ENCODE assay signal across 12 cellular contexts in genomic region chr17:49024523-49024922, GRCh38. TPM values are rescaled to one million over a fixed set of nuclear protein-coding genes. Genes with fewer than 3 reads are reported as not detected.
A peak's percentile ranks its signal among the peaks of the same experiment; 100 is the strongest.
DNase-seq lines count a peak whose midpoint lies in the region; ATAC-seq and TF ChIP-seq lines count a peak whose summit lies in the region.
"Had no signal": no experiment of that assay in that cellular context is flagged by ENCODE, and none has a peak within 500 bp of the region (broad histone marks: within the 10 kb centered on the region; RNA-seq: fewer than 3 reads in every experiment).

No MANE protein-coding gene starts in this region.

- H3K9me3 ChIP-seq in SK-N-MC (ENCODE audit: low read depth, low read length) (no peaks in the 10 kb centered on the region), right cardiac atrium (ENCODE audit: control insufficient read depth, low read length) (no peaks in the 10 kb centered on the region)
- H3K9me3 ChIP-seq: BLaER1 treated with 17β-estradiol and CSF1 and Interleukin-3, amounts not matched to agents 10 nM and 100 nM had no signal

- 0 out of 2 replicates have a peak overlapping the region, but pooled peaks have one; percentile 6 for H3K4me3 ChIP-seq in GM23338
- no peak overlapping the region for H3K4me3 ChIP-seq in SK-N-MC
- no peak overlapping the region for H3K4me3 ChIP-seq in right cardiac atrium (ENCODE audit: low read length)
- H3K4me3 ChIP-seq: BLaER1 treated with 17β-estradiol and CSF1 and Interleukin-3, amounts not matched to agents 10 nM and 100 nM had no signal

- H3K27me3 ChIP-seq in GM23338 (ENCODE audit: insufficient read depth) (no peaks in the 10 kb centered on the region), right cardiac atrium (ENCODE audit: control insufficient read depth, insufficient read depth) (peaks cover 2% of the 10 kb centered on the region)
- H3K27me3 ChIP-seq: BLaER1 treated with 17β-estradiol and CSF1 and Interleukin-3, amounts not matched to agents 10 nM and 100 nM had no signal

- H3K4me3 Mint-ChIP-seq in GM23338, result 0 out of 3 replicates have a peak overlapping the region, but pooled peaks have one; percentile 12
- H3K4me3 Mint-ChIP-seq in mesothelial cell of epicardium, result no peak overlapping the region
- no peak overlapping the region for H3K4me3 Mint-ChIP-seq in type B pancreatic cell
- H3K4me3 Mint-ChIP-seq: CD4-positive, alpha-beta T cell had no signal

- H3F3A ChIP-seq in GM23338 (replicated peaks; ENCODE audit: low read depth), result peaks cover 60% of the 10 kb centered on the region

- peak overlapping the region; percentile 73; the same call in 1 of the 2 replicates for H3K4me2 ChIP-seq in GM23338
- H3K4me2 ChIP-seq: BLaER1 treated with 17β-estradiol and CSF1 and Interleukin-3, amounts not matched to agents 10 nM and 100 nM had no signal

- peaks cover 69% of the 10 kb centered on the region for H3K4me1 Mint-ChIP-seq in GM23338
- peaks cover 34% of the 10 kb centered on the region for H3K4me1 Mint-ChIP-seq in mesothelial cell of epicardium
- H3K4me1 Mint-ChIP-seq in type B pancreatic cell (ENCODE audit: unreplicated experiment), result peaks cover 32% of the 10 kb centered on the region

- peaks cover 92% of the 10 kb centered on the region for H3K79me2 ChIP-seq in GM23338 (replicated peaks; ENCODE audit: insufficient read depth)

- H4K20me1 ChIP-seq in GM23338 (replicated peaks; ENCODE audit: insufficient read depth), result peaks cover 33% of the 10 kb centered on the region
- H4K20me1 ChIP-seq: BLaER1 treated with 17β-estradiol and CSF1 and Interleukin-3, amounts not matched to agents 10 nM and 100 nM had no signal

- no peak for DNase-seq in GM23338 (ENCODE audit: low spot score)
- DNase-seq in SK-N-MC (ENCODE audit: low read depth, low spot score), result no peak
- DNase-seq in mesothelial cell of epicardium (ENCODE audit: low spot score in 2 of 2, unreplicated experiment in 2 of 2), result no peak
- DNase-seq in type B pancreatic cell (ENCODE audit: extremely low spot score, unreplicated experiment), result no peak
- no peak for DNase-seq in AG08396 (ENCODE audit: low spot score)
- DNase-seq in right cardiac atrium, result no peak
- DNase-seq: CD4-positive, alpha-beta T cell; DMS79; H7 had no signal

- peaks cover 17% of the 10 kb centered on the region for H3K27me3 Mint-ChIP-seq in GM23338 (ENCODE audit: insufficient read depth, low read depth, poor library complexity)
- no peaks in the 10 kb centered on the region for H3K27me3 Mint-ChIP-seq in mesothelial cell of epicardium (ENCODE audit: low read depth)
- no peaks in the 10 kb centered on the region for H3K27me3 Mint-ChIP-seq in type B pancreatic cell

- 64% methylated on average over 3 of the region's 3 CpGs for WGBS in right cardiac atrium

- peaks cover 56% of the 10 kb centered on the region for H3K4me1 ChIP-seq in GM23338 (ENCODE audit: insufficient read depth)
- H3K4me1 ChIP-seq in right cardiac atrium (ENCODE audit: control insufficient read depth, insufficient read depth, low read length), result no peaks in the 10 kb centered on the region

- no peaks in the 10 kb centered on the region; the same call in 2 of the 3 replicates for H3K9me3 Mint-ChIP-seq in GM23338
- H3K9me3 Mint-ChIP-seq in mesothelial cell of epicardium, result no peaks in the 10 kb centered on the region
- H3K9me3 Mint-ChIP-seq in type B pancreatic cell, result no peaks in the 10 kb centered on the region
- H3K9me3 Mint-ChIP-seq: CD4-positive, alpha-beta T cell had no signal

- no peaks in the 10 kb centered on the region for H3K9me2 ChIP-seq in GM23338 (ENCODE audit: insufficient read depth)

- peaks cover 41% of the 10 kb centered on the region for H3K36me3 ChIP-seq in GM23338 (ENCODE audit: insufficient read depth)
- peaks cover 77% of the 10 kb centered on the region for H3K36me3 ChIP-seq in SK-N-MC (ENCODE audit: insufficient read depth, low read length)
- H3K36me3 ChIP-seq: BLaER1 treated with 17β-estradiol and CSF1 and Interleukin-3, amounts not matched to agents 10 nM and 100 nM had no signal

- no peak overlapping the region for H3K9ac ChIP-seq in SK-N-MC (ENCODE audit: insufficient read length)
- H3K9ac ChIP-seq: BLaER1 treated with 17β-estradiol and CSF1 and Interleukin-3, amounts not matched to agents 10 nM and 100 nM had no signal

- H3K27ac ChIP-seq in GM23338 (ENCODE audit: low read depth) (peak overlapping the region; percentile 92), SK-N-MC (peak overlapping the region; percentile 97), right cardiac atrium (ENCODE audit: low read length) (no peak overlapping the region)
- H3K27ac ChIP-seq: BLaER1 treated with 17β-estradiol and CSF1 and Interleukin-3, amounts not matched to agents 10 nM and 100 nM had no signal

- H3K36me3 Mint-ChIP-seq in GM23338 (ENCODE audit: low read depth), result peaks cover 76% of the 10 kb centered on the region
- H3K36me3 Mint-ChIP-seq in mesothelial cell of epicardium, result peaks cover 12% of the 10 kb centered on the region
- H3K36me3 Mint-ChIP-seq in type B pancreatic cell, result peaks cover 15% of the 10 kb centered on the region

- peak overlapping the region; percentile 87 for H3K27ac Mint-ChIP-seq in GM23338
- peak overlapping the region; percentile 43 for H3K27ac Mint-ChIP-seq in mesothelial cell of epicardium
- H3K27ac Mint-ChIP-seq in type B pancreatic cell, result peak overlapping the region; percentile 14
- H3K27ac Mint-ChIP-seq: CD4-positive, alpha-beta T cell had no signal

- no peak overlapping the region for H2AFZ ChIP-seq in GM23338

- ATAC-seq in GM23338 (no peak), HG03108 (IDR thresholded peaks at IDR 0.05; ENCODE audit: unreplicated experiment) (no peak), right cardiac atrium (no peak)

- intact Hi-C loops in right cardiac atrium (cut with DNase I), result loop anchor here in 1 of 4 donors (10.0 kb wide), 1 partner anchor 220 kb away; no protein-coding TSS in a partner anchor

- no peak for TF ChIP-seq CTCF in GM23338 (conservative IDR thresholded peaks at IDR 0.05; ENCODE audit: low read depth in 2 of 2)
- no peak for TF ChIP-seq CTCF in mesothelial cell of epicardium (IDR thresholded peaks at IDR 0.05; ENCODE audit: unreplicated experiment)
- no peak for TF ChIP-seq CTCF in type B pancreatic cell (conservative IDR thresholded peaks at IDR 0.05)

TF ChIP-seq in GM23338, 12 proteins besides CTCF, POLR2A, EP300 and RAD21 (continues in another document):
- TF ChIP-seq STAT1 (IDR thresholded peaks at IDR 0.05; ENCODE audit: unreplicated experiment), result no peak
- TF ChIP-seq ZNF114 (CRISPR knock-in tag; IDR thresholded peaks at IDR 0.05), result no peak
- TF ChIP-seq POLR2AphosphoS5 (IDR thresholded peaks at IDR 0.05; ENCODE audit: low read depth), result no peak
- no peak for TF ChIP-seq JUNB (IDR thresholded peaks at IDR 0.05; ENCODE audit: unreplicated experiment)
- no peak for TF ChIP-seq EZH2phosphoT487 (IDR thresholded peaks at IDR 0.05; ENCODE audit: unreplicated experiment)
- no peak for TF ChIP-seq EZH2 (IDR thresholded peaks at IDR 0.05; ENCODE audit: low read depth, unreplicated experiment)
- TF ChIP-seq, protein P1, sequence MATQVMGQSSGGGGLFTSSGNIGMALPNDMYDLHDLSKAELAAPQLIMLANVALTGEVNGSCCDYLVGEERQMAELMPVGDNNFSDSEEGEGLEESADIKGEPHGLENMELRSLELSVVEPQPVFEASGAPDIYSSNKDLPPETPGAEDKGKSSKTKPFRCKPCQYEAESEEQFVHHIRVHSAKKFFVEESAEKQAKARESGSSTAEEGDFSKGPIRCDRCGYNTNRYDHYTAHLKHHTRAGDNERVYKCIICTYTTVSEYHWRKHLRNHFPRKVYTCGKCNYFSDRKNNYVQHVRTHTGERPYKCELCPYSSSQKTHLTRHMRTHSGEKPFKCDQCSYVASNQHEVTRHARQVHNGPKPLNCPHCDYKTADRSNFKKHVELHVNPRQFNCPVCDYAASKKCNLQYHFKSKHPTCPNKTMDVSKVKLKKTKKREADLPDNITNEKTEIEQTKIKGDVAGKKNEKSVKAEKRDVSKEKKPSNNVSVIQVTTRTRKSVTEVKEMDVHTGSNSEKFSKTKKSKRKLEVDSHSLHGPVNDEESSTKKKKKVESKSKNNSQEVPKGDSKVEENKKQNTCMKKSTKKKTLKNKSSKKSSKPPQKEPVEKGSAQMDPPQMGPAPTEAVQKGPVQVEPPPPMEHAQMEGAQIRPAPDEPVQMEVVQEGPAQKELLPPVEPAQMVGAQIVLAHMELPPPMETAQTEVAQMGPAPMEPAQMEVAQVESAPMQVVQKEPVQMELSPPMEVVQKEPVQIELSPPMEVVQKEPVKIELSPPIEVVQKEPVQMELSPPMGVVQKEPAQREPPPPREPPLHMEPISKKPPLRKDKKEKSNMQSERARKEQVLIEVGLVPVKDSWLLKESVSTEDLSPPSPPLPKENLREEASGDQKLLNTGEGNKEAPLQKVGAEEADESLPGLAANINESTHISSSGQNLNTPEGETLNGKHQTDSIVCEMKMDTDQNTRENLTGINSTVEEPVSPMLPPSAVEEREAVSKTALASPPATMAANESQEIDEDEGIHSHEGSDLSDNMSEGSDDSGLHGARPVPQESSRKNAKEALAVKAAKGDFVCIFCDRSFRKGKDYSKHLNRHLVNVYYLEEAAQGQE (IDR thresholded peaks at IDR 0.05; ENCODE audit: unreplicated experiment), result no peak
- no peak for TF ChIP-seq ZNF331 (CRISPR knock-in tag; IDR thresholded peaks at IDR 0.05; ENCODE audit: low read depth)
- TF ChIP-seq CREB1 (CRISPR knock-in tag; IDR thresholded peaks at IDR 0.05; ENCODE audit: low read depth), result no peak
- TF ChIP-seq NANOG (IDR thresholded peaks at IDR 0.05; ENCODE audit: borderline replicate concordance), result no peak

RNA-seq across cellular contexts. Expression of gene IGF2BP1, which starts 27.3 kb away (rescaled TPM):
- 231 and 249 TPM in 2 replicates for total RNA-seq in GM23338 (2014; rRNA removed; shearing (Covaris generic))
- polyA plus RNA-seq in GM23338 (2016; fragmentation: Nextera tagmentation; extraction: Ambion mirVana) (66.1 and 68.6 TPM in 2 replicates), right cardiac atrium (not detected)
- total RNA-seq in mesothelial cell of epicardium (225 to 227 TPM (median 227 TPM) in 3 replicates), type B pancreatic cell (ENCODE audit: low replicate concordance) (104 and 232 TPM in 2 replicates), right cardiac atrium (not detected)
- total RNA-seq: CD4-positive, alpha-beta T cell had no signal

RNA-seq across cellular contexts. Expression of gene GIP, which starts 56.1 kb away (rescaled TPM):
- total RNA-seq in GM23338 (2014; rRNA removed; shearing (Covaris generic)), result not detected in 2 replicates
- 0.43 and 1.3 TPM in 2 replicates for polyA plus RNA-seq in GM23338 (2016; fragmentation: Nextera tagmentation; extraction: Ambion mirVana)
- total RNA-seq in mesothelial cell of epicardium, result not detected in 3 replicates
- total RNA-seq in type B pancreatic cell (ENCODE audit: low replicate concordance), result 0.69 TPM in 1 of 2 replicates, not detected in the other
- not detected for total RNA-seq in right cardiac atrium
- not detected for polyA plus RNA-seq in right cardiac atrium
- total RNA-seq: CD4-positive, alpha-beta T cell; HT1080 had no signal

Comparison
In these comparisons a context has a peak if more than half of its experiments do, and no peak if none do; other contexts are left out.
1. H3K27ac Mint-ChIP-seq: peak in every context shown above with its lines; median percentile 87 in GM23338; 43 in mesothelial cell of epicardium; 14 in type B pancreatic cell.
2. RNA of gene IGF2BP1, which starts 27.3 kb away (total RNA-seq): 231 to 249 TPM in GM23338, 104 to 232 TPM in type B pancreatic cell and 225 to 227 TPM in mesothelial cell of epicardium; not detected in right cardiac atrium; every median in the first group is over 100 times any median in the second.